In genomic region chr20:21394120-21394519, GRCh38 we compare ENCODE assay signal across 25 cellular contexts. TPM values are rescaled to one million over a fixed set of nuclear protein-coding genes. Genes with fewer than 3 reads are reported as not detected.
DNase-seq lines count a peak whose midpoint lies in the region; ATAC-seq, FAIRE-seq and TF ChIP-seq lines count a peak whose summit lies in the region.
"Had no signal": no experiment of that assay in that cellular context is flagged by ENCODE, and none has a peak within 500 bp of the region (broad histone marks: within the 10 kb centered on the region; RNA-seq: fewer than 3 reads in every experiment).

No MANE protein-coding gene starts in this region.

- 74% methylated on average over 2 of the region's 2 CpGs for whole genome bisulfite sequencing in A549 (ENCODE audit: missing lambda C conversion rate)
- 47% methylated on average over 2 of the region's 2 CpGs; no CpG with 5 or more reads in 1 of the 2 experiments for WGBS in H1 (ENCODE audit: extremely low coverage in 1 of 2, insufficient coverage in 1 of 2, insufficient read length in 1 of 2, insufficient replicate concordance in 2 of 2, low coverage in 1 of 2, low lambda C conversion rate in 2 of 2, missing lambda C conversion rate in 1 of 2), 2 experiments

- H2BK5ac ChIP-seq in H1 (ENCODE audit: low read depth, low read length): no peak overlapping the region

- no peaks in the 10 kb centered on the region for H3K79me1 ChIP-seq in H1 (ENCODE audit: low read depth, low read length)

- H4K20me1 ChIP-seq in H1 (replicated peaks in 1 of 2; ENCODE audit: control insufficient read depth in 1 of 2, insufficient read depth in 2 of 2, low read length in 2 of 2): peaks cover 0 to 7% of the 10 kb centered on the region in 2 experiments
- H4K20me1 ChIP-seq: BLaER1 had no signal

- H4K8ac ChIP-seq in H1 (ENCODE audit: extremely low read depth, insufficient read depth, low read length): no peak overlapping the region

- TF ChIP-seq POLR2A in A549 (IDR thresholded peaks at IDR 0.05; ENCODE audit: low read length): no peak
- no peak for TF ChIP-seq POLR2A in H1 (IDR thresholded peaks at IDR 0.05; ENCODE audit: control extremely low read depth in 1 of 2, low read depth in 2 of 2, low read length in 2 of 2)

- no peak overlapping the region for H3K14ac ChIP-seq in H1 (ENCODE audit: insufficient read length)

- H3K23ac ChIP-seq in H1 (ENCODE audit: insufficient read length): no peak overlapping the region

- H3K27me3 ChIP-seq in H1 (replicated peaks in 1 of 4; ENCODE audit: control insufficient read depth in 3 of 4, extremely low read depth in 1 of 4, insufficient read depth in 3 of 4, low read length in 3 of 4): peaks cover 52 to 83% (median 72%) of the 10 kb centered on the region in 4 experiments

- H4K91ac ChIP-seq in H1 (replicated peaks; ENCODE audit: insufficient read length, low read length): no peak overlapping the region

- no peak for ATAC-seq in A549

- no peak overlapping the region for H2BK20ac ChIP-seq in H1 (ENCODE audit: low read length)

- H3K9ac ChIP-seq in H1 (replicated peaks in 1 of 4; ENCODE audit: extremely low read depth in 1 of 4, low read depth in 3 of 4, low read length in 3 of 4): no peak overlapping the region
- H3K9ac ChIP-seq: BLaER1 had no signal

- no peak for TF ChIP-seq RAD21 in A549 (conservative IDR thresholded peaks at IDR 0.05 in 1 of 2, IDR thresholded peaks at IDR 0.05 in 1 of 2)
- no peak for TF ChIP-seq RAD21 in H1 (IDR thresholded peaks at IDR 0.05 in 1 of 2, conservative IDR thresholded peaks at IDR 0.05 in 1 of 2; ENCODE audit: low read depth in 2 of 2, low read length in 2 of 2)

- no peak overlapping the region for H3K27ac ChIP-seq in A549
- H3K27ac ChIP-seq in HEK293 (ENCODE audit: extremely low read depth, low read depth, low read length): no peak overlapping the region
- H3K27ac ChIP-seq in H1 (ENCODE audit: low read depth, low read length): no peak overlapping the region
- H3K27ac ChIP-seq: 22Rv1, BLaER1 had no signal

- no peak for DNase-seq in A549 (ENCODE audit: low read depth in 1 of 2, low spot score in 1 of 2)
- no peak for DNase-seq in H1 (ENCODE audit: low read depth in 1 of 2, low spot score in 2 of 2)
- DNase-seq in left kidney (ENCODE audit: low read depth, low spot score): peak; percentile 12
- DNase-seq in activated effector memory CD4-positive, alpha-beta T cell treated with anti-CD3 and anti-CD28 coated beads, Interleukin-2, amount 50 U/mL, for 16 hours: no peak
- no peak for DNase-seq in urothelium cell line (ENCODE audit: low spot score)
- no peak for DNase-seq in NCI-H1436 (lab: John Stamatoyannopoulos, UW)
- DNase-seq in NCI-H510A treated with DMSO at 0.1 percent for 48 hours (lab: John Stamatoyannopoulos, UW): no peak
- DNase-seq: ACHN; BE2C; C1 segment of cervical spinal cord; Caco-2; Calu3; CD4-positive, alpha-beta memory T cell; CD4-positive, CD25-positive, alpha-beta regulatory T cell; CD8-positive, alpha-beta memory T cell; GF-D8 had no signal

- H2AFZ ChIP-seq in H1 (ENCODE audit: low read length): no peak overlapping the region

- H2AK5ac ChIP-seq in H1 (ENCODE audit: low read depth, low read length): no peak overlapping the region

- no peak overlapping the region for H3K56ac ChIP-seq in H1 (replicated peaks; ENCODE audit: insufficient read length, low read depth, low read length)

- H3K79me2 ChIP-seq in H1 (ENCODE audit: control insufficient read depth in 1 of 2, insufficient read depth in 2 of 2, low read length in 2 of 2): no peaks in the 10 kb centered on the region

- no peak overlapping the region for H2BK12ac ChIP-seq in H1 (ENCODE audit: low read depth, low read length)

- H3K9me3 ChIP-seq in A549: no peaks in the 10 kb centered on the region
- H3K9me3 ChIP-seq in HEK293 (ENCODE audit: control insufficient read depth, insufficient read depth, low read depth, low read length): no peaks in the 10 kb centered on the region
- peaks cover 0 to 9% of the 10 kb centered on the region in 2 experiments; a peak in 1 of 4 replicates for H3K9me3 ChIP-seq in H1 (ENCODE audit: insufficient read depth in 2 of 2, low read depth in 1 of 2, low read length in 1 of 2)
- H3K9me3 ChIP-seq: Caco-2 had no signal

- H3K4ac ChIP-seq in H1 (replicated peaks; ENCODE audit: insufficient read length, low read depth, low read length): no peak overlapping the region

- H3K4me3 ChIP-seq in A549 (no peak overlapping the region), HEK293 (ENCODE audit: low read depth, low read length) (no peak overlapping the region), H1 (ENCODE audit: extremely low read depth in 1 of 4, insufficient read depth in 2 of 4, low read depth in 3 of 4, low read length in 4 of 4) (no peak overlapping the region)
- H3K4me3 ChIP-seq: BLaER1 had no signal

- H3K4me2 ChIP-seq in A549 (no peak overlapping the region), H1 (ENCODE audit: insufficient read depth in 1 of 2, low read depth in 2 of 2, low read length in 2 of 2) (no peak overlapping the region)
- H3K4me2 ChIP-seq: BLaER1 had no signal

- TF ChIP-seq EP300 in A549 (IDR thresholded peaks at IDR 0.05): no peak
- no peak for TF ChIP-seq EP300 in H1 (IDR thresholded peaks at IDR 0.05; ENCODE audit: borderline replicate concordance in 1 of 2, low read depth in 2 of 2, low read length in 2 of 2)

- H3K23me2 ChIP-seq in H1 (ENCODE audit: low read depth, low read length): peaks cover 3% of the 10 kb centered on the region; the same call in 1 of the 2 replicates

- no peak overlapping the region for H4K5ac ChIP-seq in H1 (ENCODE audit: insufficient read length, low read depth, low read length)

- H3K4me1 ChIP-seq in A549: peaks cover 5% of the 10 kb centered on the region; the same call in 2 of the 3 replicates
- H3K4me1 ChIP-seq in HEK293 (ENCODE audit: control insufficient read depth, insufficient read depth, low read length): peaks cover 10% of the 10 kb centered on the region
- H3K4me1 ChIP-seq in H1 (replicated peaks in 1 of 4; ENCODE audit: control insufficient read depth in 3 of 4, insufficient read depth in 4 of 4, low read length in 3 of 4): no peaks in the 10 kb centered on the region; a peak in 1 of 7 replicates
- H3K4me1 ChIP-seq: BE2C, BLaER1, Caco-2 had no signal

- no peak for TF ChIP-seq CTCF in A549 (IDR thresholded peaks at IDR 0.05)
- no peak for TF ChIP-seq CTCF in HEK293 (tag by site-specific recombination; IDR thresholded peaks at IDR 0.05)
- TF ChIP-seq CTCF in H1 (IDR thresholded peaks at IDR 0.05; ENCODE audit: control extremely low read depth in 1 of 3, insufficient read depth in 1 of 3, low read depth in 1 of 3, low read length in 3 of 3): no peak

- no peak overlapping the region for H2BK120ac ChIP-seq in H1 (replicated peaks; ENCODE audit: low read depth, low read length)

- H3K36me3 ChIP-seq in HEK293 (ENCODE audit: control insufficient read depth in 2 of 2, insufficient read depth in 1 of 2, low read length in 2 of 2): peaks cover 0 to 5% of the 10 kb centered on the region in 2 experiments; a peak in 2 of 3 replicates
- H3K36me3 ChIP-seq in H1 (ENCODE audit: control insufficient read depth in 2 of 4, insufficient read depth in 4 of 4, low read length in 3 of 4): peaks cover 0 to 16% (median 4%) of the 10 kb centered on the region in 4 experiments; a peak in 3 of 8 replicates

- CTCF ChIA-PET in A549 (lab: Yijun Ruan, JAX) (interaction anchor here (1.0 kb wide), 1 partner anchor 111 kb away, joined by 3 read pairs; no protein-coding TSS in a partner anchor), HEK293 (lab: Yijun Ruan, JAX) (no interaction called here), H1 (lab: Charles Lee; ENCODE audit: partially characterized antibody) (interaction anchor here (1.2 kb wide), 1 partner anchor 106 kb away, joined by 3 read pairs; no protein-coding TSS in a partner anchor)

- no peak overlapping the region for H2BK15ac ChIP-seq in H1 (ENCODE audit: low read length)

- no peak overlapping the region for H3K18ac ChIP-seq in H1 (ENCODE audit: extremely low read depth, low read length)

- POLR2A ChIA-PET in A549 (lab: Yijun Ruan, JAX): no interaction called here
- POLR2A ChIA-PET in HEK293 (lab: Yijun Ruan, JAX): no interaction called here
- POLR2A ChIA-PET in H1 (lab: Charles Lee; ENCODE audit: partially characterized antibody): interaction anchor here (1.4 kb wide), 1 partner anchor 111 kb away, joined by 4 read pairs; no protein-coding TSS in a partner anchor

- FAIRE-seq in A549 (lab: Jason Lieb, UNC) (peak; percentile 68), H1 (lab: Jason Lieb, UNC) (no peak), urothelium cell line (lab: Jason Lieb, UNC) (no peak)
- FAIRE-seq: D721Med, GM12891, GM19239 had no signal

TF ChIP-seq in A549, 52 proteins besides CTCF, POLR2A, EP300 and RAD21:
- TF ChIP-seq CBX8 (IDR thresholded peaks at IDR 0.05): no peak
- no peak for TF ChIP-seq JUNB (IDR thresholded peaks at IDR 0.05)
- no peak for TF ChIP-seq CEBPB (IDR thresholded peaks at IDR 0.05)

TF ChIP-seq in HEK293, 187 proteins besides CTCF, POLR2A, EP300 and RAD21 (continues in another document):
- TF ChIP-seq ZNF677 (tag by site-specific recombination; IDR thresholded peaks at IDR 0.05) (no peak), ZNF157 (tag by site-specific recombination; IDR thresholded peaks at IDR 0.05) (no peak)

TF ChIP-seq in H1, 55 proteins besides CTCF, POLR2A, EP300 and RAD21:
- no peak for TF ChIP-seq GABPA (IDR thresholded peaks at IDR 0.05; ENCODE audit: borderline replicate concordance, insufficient read depth, low read length)
- TF ChIP-seq CBX8 (IDR thresholded peaks at IDR 0.05; ENCODE audit: borderline replicate concordance, low read depth, low read length): peak; percentile 62; the same call in 1 of the 2 replicates
TF ChIP-seq in H1: peak in this region for 1.

RNA-seq across cellular contexts. Expression of gene NKX2-4, which starts 3.2 kb away (rescaled TPM):
- polyA plus RNA-seq in A549 (2011; rRNA removed): not detected in 2 replicates
- polyA plus RNA-seq in A549 (2012; cell fraction: cytosol; rRNA removed): 0.01 and 0.03 TPM in 2 replicates
- polyA plus RNA-seq in A549 (2012; cell fraction: nucleus; rRNA removed): not detected in 2 replicates
- not detected in 3 replicates for polyA plus RNA-seq in A549 (2017; fragmentation: RNase III; extraction: RNeasy Plus Mini Kit Qiagen cat#74134 plus additional on column Dnase treatment)
- polyA minus RNA-seq in A549 (2011; rRNA and poly(A)+ RNA removed): not detected in 2 replicates
- 0.19 and 0.37 TPM in 2 replicates for total RNA-seq in H1 (2021; fragmentation: NEBNext Ultra II Directional; extraction: Animal tissue kit (Norgen Biotek cat#: 25700))
- 0.12 and 0.19 TPM in 2 replicates for polyA plus RNA-seq in H1 (2011; rRNA removed)
- polyA plus RNA-seq in H1 (2011; cell fraction: cytosol; rRNA removed): 0.31 TPM
- polyA plus RNA-seq in H1 (2011; cell fraction: nucleus; rRNA removed): 0.31 TPM
- 0.11 to 0.32 TPM (median 0.15 TPM) in 4 replicates for polyA plus RNA-seq in H1 (2012, experiment 1 of 2)
- 0.09 TPM for polyA plus RNA-seq in H1 (2012, experiment 2 of 2)
- polyA plus RNA-seq in H1 (2013, experiment 1 of 2): 0.12 TPM
- 0.13 TPM for polyA plus RNA-seq in H1 (2013, experiment 2 of 2)
- not detected in 2 replicates for polyA minus RNA-seq in H1 (2011; rRNA and poly(A)+ RNA removed)
- not detected for polyA minus RNA-seq in H1 (2011; cell fraction: cytosol; rRNA and poly(A)+ RNA removed)
- polyA minus RNA-seq in H1 (2011; cell fraction: nucleus; rRNA and poly(A)+ RNA removed): not detected
- total RNA-seq: A172; Caco-2; Calu3; CD4-positive, alpha-beta memory T cell; CD4-positive, CD25-positive, alpha-beta regulatory T cell; CD8-positive, alpha-beta memory T cell had no signal
- polyA plus RNA-seq: AG04450; CD14-positive monocyte; CD4-positive, alpha-beta memory T cell; CD4-positive, CD25-positive, alpha-beta regulatory T cell; CD8-positive, alpha-beta memory T cell had no signal
